23 cellular contexts compared by ENCODE assay signal in the genomic region with DNA sequence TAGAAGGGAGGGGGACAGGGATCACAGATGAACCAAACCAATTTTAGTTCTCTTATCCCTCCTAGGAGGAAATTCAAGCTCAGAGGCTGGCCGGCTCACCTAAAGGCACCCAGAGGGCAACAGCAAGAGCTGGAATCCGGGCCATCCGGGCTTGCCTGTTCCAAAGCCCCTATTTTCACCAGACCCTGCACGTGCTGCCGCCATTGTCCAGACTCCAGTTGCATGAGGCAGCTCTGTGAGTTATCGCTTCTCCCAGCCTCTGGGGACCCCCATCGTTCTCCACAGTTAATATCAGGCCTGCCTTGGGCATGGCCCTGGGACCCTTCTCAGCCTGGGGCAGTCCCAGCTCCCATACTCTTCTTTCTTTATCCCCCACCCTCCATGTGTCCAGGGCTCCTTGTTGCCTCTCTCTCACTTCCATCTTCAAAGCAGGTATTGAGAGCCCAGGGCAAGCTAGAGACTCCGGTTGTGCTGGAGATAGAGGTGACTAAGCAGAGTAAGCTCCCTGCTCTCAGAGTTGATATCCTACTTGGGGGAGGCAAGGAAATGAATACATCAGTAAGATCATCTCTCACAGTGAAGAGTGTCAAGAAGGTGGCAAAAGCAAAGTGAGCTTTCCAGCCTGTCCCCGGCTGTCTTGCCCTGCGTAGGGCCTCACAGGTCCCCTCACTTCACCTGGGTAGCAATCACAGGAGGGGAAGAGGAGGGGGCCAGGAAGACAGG.
"Had no signal": no experiment of that assay in that cellular context is flagged by ENCODE, and none has a peak within 500 bp of the region (broad histone marks: within the 10 kb centered on the region; RNA-seq: fewer than 3 reads in every experiment).

No MANE protein-coding gene starts in this region.

- H3K9me3 Mint-ChIP-seq: activated B cell treated with CpG ODN at 0.5 μM for 24 hours; activated CD4-positive, alpha-beta T cell treated with anti-CD3 and anti-CD28 coated beads, Interleukin-2, amount 10 ng/mL, durations not matched to agents 24 days and 14 days; activated naive CD4-positive, alpha-beta T cell treated with anti-CD3 and anti-CD28 coated beads, Interleukin-2, amount 10 ng/mL, durations not matched to agents 7 days and 5 days; activated naive CD8-positive, alpha-beta T cell treated with anti-CD3 and anti-CD28 coated beads for 36 hours; activated T-cell treated with anti-CD3 and anti-CD28 coated beads, Interleukin-2, amount 50 U/mL, for 72 hours; activated T-helper 2 cell treated with anti-CD3 and anti-CD28 coated beads, Interferon-gamma antibody, Interleukin-2, Interleukin-4, amounts not matched to agents 10 μg/mL and 5 μg/mL and 100 μg/mL, durations not matched to agents 14 hours and 24 hours and 36 hours had no signal

- H3K27ac Mint-ChIP-seq: activated B cell treated with CpG ODN at 0.5 μM for 24 hours; activated CD4-positive, alpha-beta T cell treated with anti-CD3 and anti-CD28 coated beads, Interleukin-2, amount 10 ng/mL, durations not matched to agents 24 days and 14 days; activated naive CD8-positive, alpha-beta T cell treated with anti-CD3 and anti-CD28 coated beads for 36 hours; activated T-cell treated with anti-CD3 and anti-CD28 coated beads, Interleukin-2, amount 50 U/mL, for 72 hours; activated T-helper 2 cell treated with anti-CD3 and anti-CD28 coated beads, Interferon-gamma antibody, Interleukin-2, Interleukin-4, amounts not matched to agents 10 μg/mL and 5 μg/mL and 100 μg/mL, durations not matched to agents 14 hours and 24 hours and 36 hours; T-helper 17 cell had no signal

- H3K36me3 Mint-ChIP-seq: activated naive CD4-positive, alpha-beta T cell treated with anti-CD3 and anti-CD28 coated beads, Interleukin-2, amount 10 ng/mL, durations not matched to agents 7 days and 5 days; activated naive CD8-positive, alpha-beta T cell treated with anti-CD3 and anti-CD28 coated beads for 36 hours had no signal

- DNase-seq: activated B cell treated with CpG ODN at 0.5 μM for 24 hours; activated CD4-positive, alpha-beta T cell treated with anti-CD3 and anti-CD28 coated beads for 1 hour; activated CD4-positive, alpha-beta T cell treated with anti-CD3 and anti-CD28 coated beads, Interleukin-2, amount 10 ng/mL, durations not matched to agents 24 days and 14 days; activated CD4-positive, alpha-beta T cell treated with anti-CD3 and anti-CD28 coated beads, Interleukin-2, amount 50 U/mL, for 48 hours; activated CD8-positive, alpha-beta memory T cell treated with anti-CD3 and anti-CD28 coated beads for 24 hours; activated gamma-delta T cell treated with Interleukin-2 at 50 U/mL for 16 hours; activated naive CD4-positive, alpha-beta T cell treated with anti-CD3 and anti-CD28 coated beads, Interleukin-2, amount 10 ng/mL, durations not matched to agents 7 days and 5 days; activated naive CD8-positive, alpha-beta T cell treated with anti-CD3 and anti-CD28 coated beads for 36 hours; activated T-cell treated with anti-CD3 and anti-CD28 coated beads, Interleukin-2, amount 50 U/mL, for 72 hours; cerebellar nuclear complex; Karpas-422; MM.1S; NCI-H1105; NCI-H1436; NCI-H1694 treated with DMSO at 0.1 percent for 48 hours; NCI-H2029 treated with DMSO at 0.1 percent for 48 hours; NCI-H510A treated with DMSO at 0.1 percent for 48 hours; NCI-H69; NK-92 treated with Interleukin-12 subunit alpha and Interleukin-12 subunit beta, amount 100 ng/mL, for 24 hours; SIG-M5; T-helper 17 cell; T1000 had no signal

- H3K4me3 Mint-ChIP-seq: activated B cell treated with CpG ODN at 0.5 μM for 24 hours; activated CD4-positive, alpha-beta T cell treated with anti-CD3 and anti-CD28 coated beads, Interleukin-2, amount 10 ng/mL, durations not matched to agents 24 days and 14 days; activated naive CD4-positive, alpha-beta T cell treated with anti-CD3 and anti-CD28 coated beads, Interleukin-2, amount 10 ng/mL, durations not matched to agents 7 days and 5 days; activated naive CD8-positive, alpha-beta T cell treated with anti-CD3 and anti-CD28 coated beads for 36 hours; activated T-cell treated with anti-CD3 and anti-CD28 coated beads, Interleukin-2, amount 50 U/mL, for 72 hours; T-helper 17 cell had no signal

- ATAC-seq: activated T-cell treated with anti-CD3 and anti-CD28 coated beads, Interleukin-2, amount 50 U/mL, for 72 hours; T-helper 17 cell had no signal
